8 cellular contexts compared by ENCODE assay signal in genomic region chr20:841568-842546, GRCh38. TPM values are rescaled to one million over a fixed set of nuclear protein-coding genes. Genes with fewer than 3 reads are reported as not detected.
DNase-seq lines count a peak whose midpoint lies in the region; ATAC-seq and TF ChIP-seq lines count a peak whose summit lies in the region.

No MANE protein-coding gene starts in this region.

- WGBS in esophagus muscularis mucosa = 41% methylated on average over 52 of the region's 62 CpGs

- H3K9ac ChIP-seq in ES-I3 (ENCODE audit: low read depth, low read length) = peak overlapping the region; percentile 76
- peak overlapping the region; percentile 50; the same call in 1 of the 2 replicates for H3K9ac ChIP-seq in OCI-LY1 (ENCODE audit: low read length)
- H3K9ac ChIP-seq in parathyroid adenoma = no peak overlapping the region

- H3K27me3 ChIP-seq in OCI-LY1 (ENCODE audit: insufficient read depth, low read length) (no peaks in the 10 kb centered on the region; the same call in 1 of the 2 replicates), esophagus muscularis mucosa (peaks cover 0 to 55% (median 23%) of the 10 kb centered on the region in 4 donors), parathyroid adenoma (ENCODE audit: control insufficient read depth, insufficient read depth, low read length) (no peaks in the 10 kb centered on the region)

- H2AFZ ChIP-seq in OCI-LY1 (ENCODE audit: low read length) (no peak overlapping the region), parathyroid adenoma (peak overlapping the region; percentile 78)

- intact Hi-C loops in esophagus muscularis mucosa (cut with DNase I) = no loop called here

- H3K4me2 ChIP-seq in OCI-LY1 (ENCODE audit: low read length) (peak overlapping the region; percentile 65), parathyroid adenoma (ENCODE audit: low read length) (peak overlapping the region; percentile 78)

- no peaks in the 10 kb centered on the region for H4K20me1 ChIP-seq in OCI-LY1 (ENCODE audit: insufficient read depth, low read length)

- H3F3A ChIP-seq in OCI-LY1 (ENCODE audit: insufficient read depth, low read length) = no peaks in the 10 kb centered on the region

- peak overlapping the region; percentile 58 for H3K4me3 ChIP-seq in OCI-LY1 (ENCODE audit: low read depth, low read length, poor library complexity, severe bottlenecking)
- peak overlapping the region; percentile 42 to 61 (median 48) for H3K4me3 ChIP-seq in esophagus muscularis mucosa
- peak overlapping the region; percentile 58 for H3K4me3 ChIP-seq in parathyroid adenoma (ENCODE audit: low read depth, low read length)

- no peak for ATAC-seq in HG03571 (IDR thresholded peaks at IDR 0.05; ENCODE audit: unreplicated experiment)
- no peak for ATAC-seq in HG02642 (IDR thresholded peaks at IDR 0.05; ENCODE audit: poor library complexity, unreplicated experiment)
- ATAC-seq in GM19351 (IDR thresholded peaks at IDR 0.05; ENCODE audit: unreplicated experiment) = no peak

- no peaks in the 10 kb centered on the region for H3K79me2 ChIP-seq in OCI-LY1 (ENCODE audit: insufficient read depth, low read length)
- peaks cover 20% of the 10 kb centered on the region for H3K79me2 ChIP-seq in parathyroid adenoma

- no peak for TF ChIP-seq CTCF in OCI-LY1 (IDR thresholded peaks at IDR 0.05; ENCODE audit: low read length)
- TF ChIP-seq CTCF in esophagus muscularis mucosa (IDR thresholded peaks at IDR 0.05) = no peak
- no peak for TF ChIP-seq CTCF in parathyroid adenoma (IDR thresholded peaks at IDR 0.05)

- no peak for TF ChIP-seq EP300 in esophagus muscularis mucosa (IDR thresholded peaks at IDR 0.05)

- H3K9me2 ChIP-seq in OCI-LY1 (ENCODE audit: low read depth, low read length) = no peaks in the 10 kb centered on the region

- H3K9me3 ChIP-seq in ES-I3 (ENCODE audit: control insufficient read depth, insufficient read depth, low read length) (no peaks in the 10 kb centered on the region), OCI-LY1 (ENCODE audit: low read length) (no peaks in the 10 kb centered on the region), esophagus muscularis mucosa (peaks cover 0 to 9% (median 6%) of the 10 kb centered on the region in 4 donors), parathyroid adenoma (ENCODE audit: control insufficient read depth, low read length) (no peaks in the 10 kb centered on the region)

- no peak for TF ChIP-seq POLR2A in esophagus muscularis mucosa (IDR thresholded peaks at IDR 0.05; ENCODE audit: low read depth)

- H3K4me1 ChIP-seq in ES-I3 (ENCODE audit: insufficient read depth, low read length) = peaks cover 14% of the 10 kb centered on the region; the same call in 1 of the 2 replicates
- peaks cover 46% of the 10 kb centered on the region for H3K4me1 ChIP-seq in OCI-LY1 (ENCODE audit: insufficient read depth, low read length, severe bottlenecking)
- peaks cover 25 to 42% (median 38%) of the 10 kb centered on the region in 4 donors for H3K4me1 ChIP-seq in esophagus muscularis mucosa
- peaks cover 23% of the 10 kb centered on the region for H3K4me1 ChIP-seq in parathyroid adenoma

- DNase-seq in esophagus muscularis mucosa (ENCODE audit: extremely low spot score) = no peak
- no peak for DNase-seq in RKO (ENCODE audit: low spot score)

- H3K27ac ChIP-seq in OCI-LY1 (ENCODE audit: low read depth, low read length, poor library complexity, severe bottlenecking) (no peak overlapping the region), esophagus muscularis mucosa (replicated peaks in 1 of 4) (no peak overlapping the region), parathyroid adenoma (peak overlapping the region; percentile 72)

- H3K36me3 ChIP-seq in ES-I3 (ENCODE audit: insufficient read depth, low read length) (no peaks in the 10 kb centered on the region), OCI-LY1 (ENCODE audit: insufficient read depth, low read length) (no peaks in the 10 kb centered on the region), esophagus muscularis mucosa (no peaks in the 10 kb centered on the region), parathyroid adenoma (ENCODE audit: control insufficient read depth, insufficient read depth, low read length) (no peaks in the 10 kb centered on the region)

RNA-seq across cellular contexts. Expression of gene FAM110A, which starts 8.3 kb away (rescaled TPM):
- 1 to 10 TPM; 2.0 to 4.4 (median 3.2) TPM for total RNA-seq in esophagus muscularis mucosa
